15 cellular contexts compared by ENCODE assay signal in genomic region chr9:88310310-88310980, GRCh38.
DNase-seq lines count a peak whose midpoint lies in the region; ATAC-seq and TF ChIP-seq lines count a peak whose summit lies in the region.
"Had no signal": no experiment of that assay in that cellular context is flagged by ENCODE, and none has a peak within 500 bp of the region (broad histone marks: within the 10 kb centered on the region; RNA-seq: fewer than 3 reads in every experiment).

No MANE protein-coding gene starts in this region.

- no peak for ATAC-seq in GM18907 (IDR thresholded peaks at IDR 0.05; ENCODE audit: unreplicated experiment)
- ATAC-seq: activated T-cell treated with anti-CD3 and anti-CD28 coated beads, Interleukin-2, amount 50 U/mL, for 72 hours had no signal

- H3K27me3 Mint-ChIP-seq in neural progenitor cell (ENCODE audit: insufficient read depth, low read depth), result peaks cover 13% of the 10 kb centered on the region

- H3K9ac ChIP-seq in neural progenitor cell, result no peak overlapping the region

- H3K36me3 Mint-ChIP-seq in neural progenitor cell, result no peaks in the 10 kb centered on the region
- H3K36me3 Mint-ChIP-seq: memory B cell had no signal

- H3K4me3 ChIP-seq in cardiac fibroblast (replicated peaks in 1 of 2; ENCODE audit: low read depth in 2 of 2, low read length in 2 of 2), result no peak overlapping the region
- H3K4me3 ChIP-seq in neural progenitor cell, result no peak overlapping the region
- H3K4me3 ChIP-seq: upper lobe of left lung had no signal

- DNase-seq in NCI-H2171 treated with DMSO at 0.1 percent for 48 hours (lab: John Stamatoyannopoulos, UW) (peak; percentile 8), NCI-H2171 (lab: John Stamatoyannopoulos, UW) (no peak), NCI-H2227 (lab: John Stamatoyannopoulos, UW; ENCODE audit: unreplicated experiment) (peak; percentile 15), cardiac fibroblast (ENCODE audit: low read depth in 2 of 2) (peak; percentile 20 to 28), neural progenitor cell (ENCODE audit: low spot score) (peak; percentile 39)
- DNase-seq in activated naive CD4-positive, alpha-beta T cell treated with Interleukin-2 at 50 U/mL for 16 hours, result no peak
- no peak for DNase-seq in activated CD4-positive, CD25-positive, alpha-beta regulatory T cell (lab: John Stamatoyannopoulos, UW)
- DNase-seq: activated T-cell treated with anti-CD3 and anti-CD28 coated beads, Interleukin-2, amount 50 U/mL, for 72 hours; DMS 273 treated with DMSO at 0.1 percent for 48 hours; glutamatergic neuron; nucleus accumbens; SHP77 treated with DMSO at 0.1 percent for 48 hours had no signal

- no peaks in the 10 kb centered on the region for H3K27me3 ChIP-seq in neural progenitor cell
- H3K27me3 ChIP-seq: upper lobe of left lung had no signal

- no peaks in the 10 kb centered on the region for H3K36me3 ChIP-seq in neural progenitor cell
- H3K36me3 ChIP-seq: upper lobe of left lung had no signal

- no peak overlapping the region for H3K4me3 Mint-ChIP-seq in neural progenitor cell
- H3K4me3 Mint-ChIP-seq: activated T-cell treated with anti-CD3 and anti-CD28 coated beads, Interleukin-2, amount 50 U/mL, for 72 hours; memory B cell had no signal

- H3K4me1 ChIP-seq in neural progenitor cell, result peaks cover 3% of the 10 kb centered on the region
- H3K4me1 ChIP-seq: upper lobe of left lung had no signal

- H3F3A ChIP-seq in neural progenitor cell (ENCODE audit: low read depth), result peaks cover 4% of the 10 kb centered on the region

- no peak overlapping the region for H3K27ac ChIP-seq in neural progenitor cell
- H3K27ac ChIP-seq: upper lobe of left lung had no signal

- no peak overlapping the region for H3K27ac Mint-ChIP-seq in neural progenitor cell
- H3K27ac Mint-ChIP-seq: activated T-cell treated with anti-CD3 and anti-CD28 coated beads, Interleukin-2, amount 50 U/mL, for 72 hours; memory B cell had no signal

- no peak overlapping the region for H2AFZ ChIP-seq in neural progenitor cell (replicated peaks)

- H3K9me3 ChIP-seq in neural progenitor cell (ENCODE audit: low read depth), result no peaks in the 10 kb centered on the region
- H3K9me3 ChIP-seq: upper lobe of left lung had no signal

- peaks cover 12% of the 10 kb centered on the region for H3K4me1 Mint-ChIP-seq in neural progenitor cell
- H3K4me1 Mint-ChIP-seq: memory B cell had no signal

- H4K20me1 ChIP-seq in neural progenitor cell (ENCODE audit: low read depth), result no peaks in the 10 kb centered on the region

- TF ChIP-seq CTCF in cardiac fibroblast (IDR thresholded peaks at IDR 0.05; ENCODE audit: low read depth, low read length) (no peak), neural progenitor cell (IDR thresholded peaks at IDR 0.05) (peak; percentile 44)

- no peaks in the 10 kb centered on the region for H3K9me3 Mint-ChIP-seq in neural progenitor cell
- H3K9me3 Mint-ChIP-seq: activated T-cell treated with anti-CD3 and anti-CD28 coated beads, Interleukin-2, amount 50 U/mL, for 72 hours; memory B cell had no signal

- H3K79me2 ChIP-seq in neural progenitor cell (ENCODE audit: low read depth), result no peaks in the 10 kb centered on the region

- no peak overlapping the region for H3K4me2 ChIP-seq in neural progenitor cell

Comparison
In these comparisons a context has a peak if more than half of its experiments do, and no peak if none do; other contexts are left out.
1. DNase-seq: peak in NCI-H2171 treated with DMSO at 0.1 percent for 48 hours (single experiment), NCI-H2227 (single experiment), cardiac fibroblast (2 of 2) and neural progenitor cell (single experiment); none in NCI-H2171 (single experiment), activated naive CD4-positive, alpha-beta T cell treated with Interleukin-2 at 50 U/mL for 16 hours (single experiment) and activated CD4-positive, CD25-positive, alpha-beta regulatory T cell (0 of 4).